In the genomic region with DNA sequence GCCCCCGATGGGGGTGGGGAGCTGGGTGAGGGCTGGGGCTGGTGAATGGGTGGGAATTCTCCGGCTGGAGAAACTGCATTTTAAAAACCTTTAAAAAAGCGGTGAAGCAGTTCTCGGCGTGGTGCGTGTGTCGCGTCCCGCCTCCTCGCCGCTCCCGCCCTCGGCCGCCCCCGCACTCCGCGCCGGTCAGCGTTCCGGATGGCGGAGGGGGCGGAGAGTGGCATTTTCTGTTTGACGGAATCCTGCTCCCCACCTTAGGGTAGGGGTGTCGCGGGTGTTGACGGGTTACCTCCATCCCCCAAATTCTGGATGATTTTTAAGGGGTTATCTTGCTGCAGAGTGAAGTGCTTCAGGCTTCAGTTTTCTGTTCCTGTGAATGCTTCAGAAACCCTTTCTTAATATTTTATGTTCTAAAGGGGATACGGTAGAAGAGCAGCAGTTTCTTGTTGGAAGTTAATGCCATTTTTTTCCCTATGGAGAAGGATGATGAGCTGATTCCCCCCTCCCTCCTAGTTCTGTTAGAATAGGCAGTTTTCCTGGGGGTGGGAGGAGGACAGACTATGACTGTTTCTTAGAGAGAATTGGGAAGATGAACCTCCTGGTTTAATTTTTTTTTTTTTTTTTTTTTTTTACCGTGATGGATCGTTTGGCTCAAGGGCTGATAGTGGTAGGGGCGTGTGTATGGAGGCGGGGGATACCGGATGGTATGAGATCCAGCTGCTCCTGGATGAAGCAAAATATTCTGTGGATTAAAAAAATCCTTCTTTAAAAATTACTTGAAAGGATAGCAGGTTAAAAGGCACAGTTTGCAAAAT, we compare ENCODE assay signal across 1 cellular context.
A peak's percentile ranks its signal among the peaks of the same experiment; 100 is the strongest.
TF ChIP-seq lines count a peak whose summit lies in the region.

No MANE protein-coding gene starts in this region.

TF ChIP-seq in HepG2, 621 proteins besides CTCF, POLR2A, EP300 and RAD21 (continued from another document and continues in another):
- TF ChIP-seq, protein P1, sequence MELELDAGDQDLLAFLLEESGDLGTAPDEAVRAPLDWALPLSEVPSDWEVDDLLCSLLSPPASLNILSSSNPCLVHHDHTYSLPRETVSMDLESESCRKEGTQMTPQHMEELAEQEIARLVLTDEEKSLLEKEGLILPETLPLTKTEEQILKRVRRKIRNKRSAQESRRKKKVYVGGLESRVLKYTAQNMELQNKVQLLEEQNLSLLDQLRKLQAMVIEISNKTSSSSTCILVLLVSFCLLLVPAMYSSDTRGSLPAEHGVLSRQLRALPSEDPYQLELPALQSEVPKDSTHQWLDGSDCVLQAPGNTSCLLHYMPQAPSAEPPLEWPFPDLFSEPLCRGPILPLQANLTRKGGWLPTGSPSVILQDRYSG (CRISPR knock-in tag; IDR thresholded peaks at IDR 0.05): no peak
- TF ChIP-seq, protein P2, sequence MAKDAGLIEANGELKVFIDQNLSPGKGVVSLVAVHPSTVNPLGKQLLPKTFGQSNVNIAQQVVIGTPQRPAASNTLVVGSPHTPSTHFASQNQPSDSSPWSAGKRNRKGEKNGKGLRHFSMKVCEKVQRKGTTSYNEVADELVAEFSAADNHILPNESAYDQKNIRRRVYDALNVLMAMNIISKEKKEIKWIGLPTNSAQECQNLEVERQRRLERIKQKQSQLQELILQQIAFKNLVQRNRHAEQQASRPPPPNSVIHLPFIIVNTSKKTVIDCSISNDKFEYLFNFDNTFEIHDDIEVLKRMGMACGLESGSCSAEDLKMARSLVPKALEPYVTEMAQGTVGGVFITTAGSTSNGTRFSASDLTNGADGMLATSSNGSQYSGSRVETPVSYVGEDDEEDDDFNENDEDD (CRISPR knock-in tag; IDR thresholded peaks at IDR 0.05; ENCODE audit: borderline replicate concordance): peak; percentile 58; the same call in 1 of the 2 replicates
- TF ChIP-seq RCOR2 (CRISPR knock-in tag; IDR thresholded peaks at IDR 0.05) (no peak), FLYWCH1 (CRISPR knock-in tag; IDR thresholded peaks at IDR 0.05) (no peak), ARID2 (CRISPR knock-in tag; IDR thresholded peaks at IDR 0.05; ENCODE audit: borderline replicate concordance) (0 out of 2 replicates have a peak, but pooled peaks have one; percentile 55), NBN (conservative IDR thresholded peaks at IDR 0.05) (no peak), FOSL1 (CRISPR knock-in tag; IDR thresholded peaks at IDR 0.05; ENCODE audit: borderline replicate concordance) (no peak), MXI1 (IDR thresholded peaks at IDR 0.05; ENCODE audit: borderline replicate concordance, low read depth, low read length) (peak; percentile 37; the same call in 1 of the 3 replicates), PLRG1 (conservative IDR thresholded peaks at IDR 0.05) (no peak), DNMT1 (CRISPR knock-in tag; IDR thresholded peaks at IDR 0.05) (no peak), EEA1 (CRISPR knock-in tag; IDR thresholded peaks at IDR 0.05; ENCODE audit: borderline replicate concordance) (no peak), ELF1 (CRISPR knock-in tag; IDR thresholded peaks at IDR 0.05) (no peak), HDAC1 (CRISPR knock-in tag; IDR thresholded peaks at IDR 0.05) (peak; percentile 32; the same call in 1 of the 2 replicates), ZFP36 (IDR thresholded peaks at IDR 0.05; ENCODE audit: borderline replicate concordance, low read depth, low read length, partially characterized antibody) (no peak), NCOR1 (IDR thresholded peaks at IDR 0.05; ENCODE audit: borderline replicate concordance, low read length) (no peak), MYC (CRISPR knock-in tag; IDR thresholded peaks at IDR 0.05; ENCODE audit: borderline replicate concordance) (peak; percentile 55; the same call in 1 of the 2 replicates), ARHGAP35 (CRISPR knock-in tag; IDR thresholded peaks at IDR 0.05; ENCODE audit: borderline replicate concordance) (no peak), HNRNPUL1 (IDR thresholded peaks at IDR 0.05; ENCODE audit: low read depth, low read length) (no peak), ETV5 (CRISPR knock-in tag; IDR thresholded peaks at IDR 0.05; ENCODE audit: borderline replicate concordance) (peak; percentile 49; the same call in 1 of the 2 replicates), HHEX (CRISPR knock-in tag; IDR thresholded peaks at IDR 0.05) (no peak), ZNF878 (CRISPR knock-in tag; IDR thresholded peaks at IDR 0.05) (no peak), ZBTB38 (CRISPR knock-in tag; IDR thresholded peaks at IDR 0.05) (no peak), ZNF460 (CRISPR knock-in tag; IDR thresholded peaks at IDR 0.05; ENCODE audit: borderline replicate concordance) (no peak), TP53 (CRISPR knock-in tag; conservative IDR thresholded peaks at IDR 0.05) (no peak), ASH2L (IDR thresholded peaks at IDR 0.05; ENCODE audit: insufficient read length, low read depth, low read length) (no peak), GABPB1 (CRISPR knock-in tag; IDR thresholded peaks at IDR 0.05) (0 out of 2 replicates have a peak, but pooled peaks have one; percentile 10), ZNF24 (IDR thresholded peaks at IDR 0.05) (no peak), ZC3H13 (CRISPR knock-in tag; IDR thresholded peaks at IDR 0.05) (no peak)
- TF ChIP-seq, protein P3, sequence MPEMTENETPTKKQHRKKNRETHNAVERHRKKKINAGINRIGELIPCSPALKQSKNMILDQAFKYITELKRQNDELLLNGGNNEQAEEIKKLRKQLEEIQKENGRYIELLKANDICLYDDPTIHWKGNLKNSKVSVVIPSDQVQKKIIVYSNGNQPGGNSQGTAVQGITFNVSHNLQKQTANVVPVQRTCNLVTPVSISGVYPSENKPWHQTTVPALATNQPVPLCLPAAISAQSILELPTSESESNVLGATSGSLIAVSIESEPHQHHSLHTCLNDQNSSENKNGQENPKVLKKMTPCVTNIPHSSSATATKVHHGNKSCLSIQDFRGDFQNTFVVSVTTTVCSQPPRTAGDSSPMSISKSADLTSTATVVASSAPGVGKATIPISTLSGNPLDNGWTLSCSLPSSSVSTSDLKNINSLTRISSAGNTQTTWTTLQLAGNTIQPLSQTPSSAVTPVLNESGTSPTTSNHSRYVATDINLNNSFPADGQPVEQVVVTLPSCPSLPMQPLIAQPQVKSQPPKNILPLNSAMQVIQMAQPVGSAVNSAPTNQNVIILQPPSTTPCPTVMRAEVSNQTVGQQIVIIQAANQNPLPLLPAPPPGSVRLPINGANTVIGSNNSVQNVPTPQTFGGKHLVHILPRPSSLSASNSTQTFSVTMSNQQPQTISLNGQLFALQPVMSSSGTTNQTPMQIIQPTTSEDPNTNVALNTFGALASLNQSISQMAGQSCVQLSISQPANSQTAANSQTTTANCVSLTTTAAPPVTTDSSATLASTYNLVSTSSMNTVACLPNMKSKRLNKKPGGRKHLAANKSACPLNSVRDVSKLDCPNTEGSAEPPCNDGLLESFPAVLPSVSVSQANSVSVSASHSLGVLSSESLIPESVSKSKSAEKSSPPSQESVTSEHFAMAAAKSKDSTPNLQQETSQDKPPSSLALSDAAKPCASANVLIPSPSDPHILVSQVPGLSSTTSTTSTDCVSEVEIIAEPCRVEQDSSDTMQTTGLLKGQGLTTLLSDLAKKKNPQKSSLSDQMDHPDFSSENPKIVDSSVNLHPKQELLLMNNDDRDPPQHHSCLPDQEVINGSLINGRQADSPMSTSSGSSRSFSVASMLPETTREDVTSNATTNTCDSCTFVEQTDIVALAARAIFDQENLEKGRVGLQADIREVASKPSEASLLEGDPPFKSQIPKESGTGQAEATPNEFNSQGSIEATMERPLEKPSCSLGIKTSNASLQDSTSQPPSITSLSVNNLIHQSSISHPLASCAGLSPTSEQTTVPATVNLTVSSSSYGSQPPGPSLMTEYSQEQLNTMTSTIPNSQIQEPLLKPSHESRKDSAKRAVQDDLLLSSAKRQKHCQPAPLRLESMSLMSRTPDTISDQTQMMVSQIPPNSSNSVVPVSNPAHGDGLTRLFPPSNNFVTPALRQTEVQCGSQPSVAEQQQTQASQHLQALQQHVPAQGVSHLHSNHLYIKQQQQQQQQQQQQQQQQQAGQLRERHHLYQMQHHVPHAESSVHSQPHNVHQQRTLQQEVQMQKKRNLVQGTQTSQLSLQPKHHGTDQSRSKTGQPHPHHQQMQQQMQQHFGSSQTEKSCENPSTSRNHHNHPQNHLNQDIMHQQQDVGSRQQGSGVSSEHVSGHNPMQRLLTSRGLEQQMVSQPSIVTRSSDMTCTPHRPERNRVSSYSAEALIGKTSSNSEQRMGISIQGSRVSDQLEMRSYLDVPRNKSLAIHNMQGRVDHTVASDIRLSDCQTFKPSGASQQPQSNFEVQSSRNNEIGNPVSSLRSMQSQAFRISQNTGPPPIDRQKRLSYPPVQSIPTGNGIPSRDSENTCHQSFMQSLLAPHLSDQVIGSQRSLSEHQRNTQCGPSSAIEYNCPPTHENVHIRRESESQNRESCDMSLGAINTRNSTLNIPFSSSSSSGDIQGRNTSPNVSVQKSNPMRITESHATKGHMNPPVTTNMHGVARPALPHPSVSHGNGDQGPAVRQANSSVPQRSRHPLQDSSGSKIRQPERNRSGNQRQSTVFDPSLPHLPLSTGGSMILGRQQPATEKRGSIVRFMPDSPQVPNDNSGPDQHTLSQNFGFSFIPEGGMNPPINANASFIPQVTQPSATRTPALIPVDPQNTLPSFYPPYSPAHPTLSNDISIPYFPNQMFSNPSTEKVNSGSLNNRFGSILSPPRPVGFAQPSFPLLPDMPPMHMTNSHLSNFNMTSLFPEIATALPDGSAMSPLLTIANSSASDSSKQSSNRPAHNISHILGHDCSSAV (CRISPR knock-in tag; IDR thresholded peaks at IDR 0.05; ENCODE audit: borderline replicate concordance): no peak
- TF ChIP-seq, protein P4, sequence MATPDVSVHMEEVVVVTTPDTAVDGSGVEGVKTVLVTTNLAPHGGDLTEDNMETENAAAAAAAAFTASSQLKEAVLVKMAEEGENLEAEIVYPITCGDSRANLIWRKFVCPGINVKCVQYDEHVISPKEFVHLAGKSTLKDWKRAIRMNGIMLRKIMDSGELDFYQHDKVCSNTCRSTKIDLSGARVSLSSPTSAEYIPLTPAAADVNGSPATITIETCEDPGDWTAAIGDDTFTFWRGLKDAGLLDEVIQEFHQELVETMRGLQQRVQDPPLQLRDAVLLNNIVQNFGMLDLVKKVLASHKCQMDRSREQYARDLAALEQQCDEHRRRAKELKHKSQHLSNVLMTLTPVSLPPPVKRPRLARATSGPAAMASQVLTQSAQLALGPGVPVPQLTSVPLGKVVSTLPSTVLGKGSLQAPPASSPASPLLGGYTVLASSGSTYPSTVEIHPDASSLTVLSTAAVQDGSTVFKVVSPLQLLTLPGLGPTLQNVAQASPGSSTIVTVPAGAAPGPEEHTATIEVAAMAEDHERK (CRISPR knock-in tag; IDR thresholded peaks at IDR 0.05; ENCODE audit: low read depth): no peak
- TF ChIP-seq, protein P5, sequence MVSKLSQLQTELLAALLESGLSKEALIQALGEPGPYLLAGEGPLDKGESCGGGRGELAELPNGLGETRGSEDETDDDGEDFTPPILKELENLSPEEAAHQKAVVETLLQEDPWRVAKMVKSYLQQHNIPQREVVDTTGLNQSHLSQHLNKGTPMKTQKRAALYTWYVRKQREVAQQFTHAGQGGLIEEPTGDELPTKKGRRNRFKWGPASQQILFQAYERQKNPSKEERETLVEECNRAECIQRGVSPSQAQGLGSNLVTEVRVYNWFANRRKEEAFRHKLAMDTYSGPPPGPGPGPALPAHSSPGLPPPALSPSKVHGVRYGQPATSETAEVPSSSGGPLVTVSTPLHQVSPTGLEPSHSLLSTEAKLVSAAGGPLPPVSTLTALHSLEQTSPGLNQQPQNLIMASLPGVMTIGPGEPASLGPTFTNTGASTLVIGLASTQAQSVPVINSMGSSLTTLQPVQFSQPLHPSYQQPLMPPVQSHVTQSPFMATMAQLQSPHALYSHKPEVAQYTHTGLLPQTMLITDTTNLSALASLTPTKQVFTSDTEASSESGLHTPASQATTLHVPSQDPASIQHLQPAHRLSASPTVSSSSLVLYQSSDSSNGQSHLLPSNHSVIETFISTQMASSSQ (IDR thresholded peaks at IDR 0.05; ENCODE audit: low read depth): no peak
- TF ChIP-seq, protein P5 (CRISPR knock-in tag; IDR thresholded peaks at IDR 0.05; ENCODE audit: borderline replicate concordance): no peak
- TF ChIP-seq, protein P6, sequence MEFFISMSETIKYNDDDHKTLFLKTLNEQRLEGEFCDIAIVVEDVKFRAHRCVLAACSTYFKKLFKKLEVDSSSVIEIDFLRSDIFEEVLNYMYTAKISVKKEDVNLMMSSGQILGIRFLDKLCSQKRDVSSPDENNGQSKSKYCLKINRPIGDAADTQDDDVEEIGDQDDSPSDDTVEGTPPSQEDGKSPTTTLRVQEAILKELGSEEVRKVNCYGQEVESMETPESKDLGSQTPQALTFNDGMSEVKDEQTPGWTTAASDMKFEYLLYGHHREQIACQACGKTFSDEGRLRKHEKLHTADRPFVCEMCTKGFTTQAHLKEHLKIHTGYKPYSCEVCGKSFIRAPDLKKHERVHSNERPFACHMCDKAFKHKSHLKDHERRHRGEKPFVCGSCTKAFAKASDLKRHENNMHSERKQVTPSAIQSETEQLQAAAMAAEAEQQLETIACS (CRISPR knock-in tag; IDR thresholded peaks at IDR 0.05): no peak
- TF ChIP-seq, protein P7, sequence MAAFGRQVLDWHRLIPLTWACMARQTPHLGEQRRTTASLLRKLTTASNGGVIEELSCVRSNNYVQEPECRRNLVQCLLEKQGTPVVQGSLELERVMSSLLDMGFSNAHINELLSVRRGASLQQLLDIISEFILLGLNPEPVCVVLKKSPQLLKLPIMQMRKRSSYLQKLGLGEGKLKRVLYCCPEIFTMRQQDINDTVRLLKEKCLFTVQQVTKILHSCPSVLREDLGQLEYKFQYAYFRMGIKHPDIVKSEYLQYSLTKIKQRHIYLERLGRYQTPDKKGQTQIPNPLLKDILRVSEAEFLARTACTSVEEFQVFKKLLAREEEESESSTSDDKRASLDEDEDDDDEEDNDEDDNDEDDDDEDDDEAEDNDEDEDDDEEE (CRISPR knock-in tag; IDR thresholded peaks at IDR 0.05): no peak
- TF ChIP-seq, protein P8, sequence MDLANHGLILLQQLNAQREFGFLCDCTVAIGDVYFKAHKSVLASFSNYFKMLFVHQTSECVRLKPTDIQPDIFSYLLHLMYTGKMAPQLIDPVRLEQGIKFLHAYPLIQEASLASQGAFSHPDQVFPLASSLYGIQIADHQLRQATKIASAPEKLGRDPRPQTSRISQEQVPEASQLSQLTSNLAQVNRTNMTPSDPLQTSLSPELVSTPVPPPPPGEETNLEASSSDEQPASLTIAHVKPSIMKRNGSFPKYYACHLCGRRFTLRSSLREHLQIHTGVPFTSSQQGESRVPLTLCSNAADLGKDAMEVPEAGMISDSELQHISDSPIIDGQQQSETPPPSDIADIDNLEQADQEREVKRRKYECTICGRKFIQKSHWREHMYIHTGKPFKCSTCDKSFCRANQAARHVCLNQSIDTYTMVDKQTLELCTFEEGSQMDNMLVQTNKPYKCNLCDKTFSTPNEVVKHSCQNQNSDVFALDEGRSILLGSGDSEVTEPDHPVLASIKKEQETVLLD (CRISPR knock-in tag; IDR thresholded peaks at IDR 0.05; ENCODE audit: low read depth): no peak
